1 cellular context compared by ENCODE assay signal in genomic region chr19:38095411-38096308, GRCh38.
A peak's percentile ranks its signal among the peaks of the same experiment; 100 is the strongest.
TF ChIP-seq lines count a peak whose summit lies in the region.

No MANE protein-coding gene starts in this region.

TF ChIP-seq in IMR-90, 13 proteins besides CTCF, POLR2A, EP300 and RAD21:
- TF ChIP-seq SMC3 (IDR thresholded peaks at IDR 0.05; ENCODE audit: low read depth, low read length) (peak; percentile 66; the same call in 1 of the 2 replicates), FOS (IDR thresholded peaks at IDR 0.05; ENCODE audit: low read depth, low read length) (no peak), BHLHE40 (IDR thresholded peaks at IDR 0.05; ENCODE audit: low read depth, low read length) (no peak), RFX5 (IDR thresholded peaks at IDR 0.05; ENCODE audit: low read depth, low read length) (peak; percentile 85), MAZ (IDR thresholded peaks at IDR 0.05; ENCODE audit: borderline replicate concordance, low read depth, low read length) (no peak), CHD1 (IDR thresholded peaks at IDR 0.05; ENCODE audit: low read depth, low read length) (no peak)
- TF ChIP-seq, protein P1, sequence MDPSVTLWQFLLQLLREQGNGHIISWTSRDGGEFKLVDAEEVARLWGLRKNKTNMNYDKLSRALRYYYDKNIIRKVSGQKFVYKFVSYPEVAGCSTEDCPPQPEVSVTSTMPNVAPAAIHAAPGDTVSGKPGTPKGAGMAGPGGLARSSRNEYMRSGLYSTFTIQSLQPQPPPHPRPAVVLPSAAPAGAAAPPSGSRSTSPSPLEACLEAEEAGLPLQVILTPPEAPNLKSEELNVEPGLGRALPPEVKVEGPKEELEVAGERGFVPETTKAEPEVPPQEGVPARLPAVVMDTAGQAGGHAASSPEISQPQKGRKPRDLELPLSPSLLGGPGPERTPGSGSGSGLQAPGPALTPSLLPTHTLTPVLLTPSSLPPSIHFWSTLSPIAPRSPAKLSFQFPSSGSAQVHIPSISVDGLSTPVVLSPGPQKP (IDR thresholded peaks at IDR 0.05; ENCODE audit: borderline replicate concordance, low read depth, low read length): no peak
